Comparison of ENCODE assay signal across 14 cellular contexts in genomic region chr22:21074092-21074715, GRCh38. TPM values are rescaled to one million over a fixed set of nuclear protein-coding genes. Genes with fewer than 3 reads are reported as not detected.
DNase-seq lines count a peak whose midpoint lies in the region; ATAC-seq, FAIRE-seq and TF ChIP-seq lines count a peak whose summit lies in the region.
"Had no signal": no experiment of that assay in that cellular context is flagged by ENCODE, and none has a peak within 500 bp of the region (broad histone marks: within the 10 kb centered on the region; RNA-seq: fewer than 3 reads in every experiment).

No MANE protein-coding gene starts in this region.

- TF ChIP-seq POLR2A in testis (IDR thresholded peaks at IDR 0.05): no peak

- H3K4me1 ChIP-seq in mesenchymal stem cell (ENCODE audit: control insufficient read depth, insufficient read depth, low read depth, low read length): no peaks in the 10 kb centered on the region
- no peaks in the 10 kb centered on the region for H3K4me1 ChIP-seq in testis

- no peak overlapping the region for H4K91ac ChIP-seq in mesenchymal stem cell (ENCODE audit: low read length)

- TF ChIP-seq CTCF in bronchial epithelial cell (IDR thresholded peaks at IDR 0.05; ENCODE audit: insufficient read depth, low read length, severe bottlenecking) (no peak), testis (IDR thresholded peaks at IDR 0.05) (no peak)

- H3K4me2 ChIP-seq in mesenchymal stem cell (ENCODE audit: low read length, poor library complexity, severe bottlenecking): no peak overlapping the region
- H3K4me2 ChIP-seq: smooth muscle cell had no signal

- FAIRE-seq in bronchial epithelial cell (lab: Jason Lieb, UNC): no peak

- no peak overlapping the region for H3K14ac ChIP-seq in mesenchymal stem cell (ENCODE audit: low read length in 2 of 2)

- no peak overlapping the region for H2BK5ac ChIP-seq in mesenchymal stem cell (ENCODE audit: low read depth, low read length, poor library complexity, severe bottlenecking)

- no peak overlapping the region for H2BK120ac ChIP-seq in mesenchymal stem cell (ENCODE audit: low read depth, low read length)

- no peak overlapping the region for H2BK15ac ChIP-seq in mesenchymal stem cell (ENCODE audit: low read depth, poor library complexity, severe bottlenecking)

- H2AK5ac ChIP-seq in mesenchymal stem cell (ENCODE audit: low read length, severe bottlenecking): no peak overlapping the region

- H3K27me3 ChIP-seq in bronchial epithelial cell (ENCODE audit: control insufficient read depth, insufficient read depth, low read length) (no peaks in the 10 kb centered on the region), mesenchymal stem cell (ENCODE audit: control insufficient read depth in 1 of 2, insufficient read depth in 1 of 2, low read length in 2 of 2) (peaks cover 3 to 10% of the 10 kb centered on the region in 2 experiments), testis (no peaks in the 10 kb centered on the region)

- no peaks in the 10 kb centered on the region for H3K79me1 ChIP-seq in mesenchymal stem cell (replicated peaks; ENCODE audit: low read length, poor library complexity, severe bottlenecking)

- H2BK12ac ChIP-seq in mesenchymal stem cell (ENCODE audit: low read length in 2 of 2): no peak overlapping the region

- no peak overlapping the region for H3K9ac ChIP-seq in mesenchymal stem cell (ENCODE audit: low read length)

- no peak overlapping the region for H3K23ac ChIP-seq in mesenchymal stem cell (ENCODE audit: low read length in 2 of 2)

- intact Hi-C loops in testis (cut with DNase I; ENCODE audit: low total_unique reads): no loop called here

- H3K27ac ChIP-seq in mesenchymal stem cell (ENCODE audit: low read length, poor library complexity, severe bottlenecking): no peak overlapping the region
- H3K27ac ChIP-seq in testis: no peak overlapping the region

- H4K8ac ChIP-seq in mesenchymal stem cell (ENCODE audit: low read length): no peak overlapping the region

- DNase-seq in GDM1 (lab: John Stamatoyannopoulos, UW): peak; percentile 29
- peak; percentile 52 for DNase-seq in NOMO-1 treated with DMSO at 0.1 percent for 48 hours (lab: John Stamatoyannopoulos, UW; ENCODE audit: unreplicated experiment)
- peak; percentile 92 for DNase-seq in bronchial epithelial cell (ENCODE audit: low read depth)
- peak; percentile 62 for DNase-seq in mesenchymal stem cell
- no peak for DNase-seq in DMS79 treated with DMSO at 0.1 percent for 48 hours (lab: John Stamatoyannopoulos, UW)
- no peak for DNase-seq in testis
- DNase-seq in RPMI8226: no peak
- DNase-seq: activated CD4-positive, alpha-beta T cell treated with anti-CD3 and anti-CD28 coated beads for 1 hour; activated naive CD8-positive, alpha-beta T cell treated with anti-CD3 and anti-CD28 coated beads, Interleukin-2, amount 50 U/mL, for 24 hours; NCI-H82 had no signal

- H3K4ac ChIP-seq in mesenchymal stem cell (ENCODE audit: low read depth in 1 of 2, low read length in 2 of 2): no peak overlapping the region

- ATAC-seq in GM19467 (IDR thresholded peaks at IDR 0.05; ENCODE audit: unreplicated experiment): no peak
- ATAC-seq: activated naive CD8-positive, alpha-beta T cell treated with anti-CD3 and anti-CD28 coated beads, Interleukin-2, amount 50 U/mL, for 24 hours had no signal

- WGBS in mesenchymal stem cell: 35% methylated on average over 8 of the region's 8 CpGs
- 73 to 78% methylated on average over 3 to 8 of the region's 8 CpGs for WGBS in testis, 2 donors

- H3K18ac ChIP-seq in mesenchymal stem cell (ENCODE audit: low read depth in 1 of 2, low read length in 2 of 2): no peak overlapping the region

- H3K4me3 ChIP-seq in bronchial epithelial cell (ENCODE audit: low read depth, low read length) (no peak overlapping the region), mesenchymal stem cell (ENCODE audit: insufficient read depth in 1 of 2, low read depth in 1 of 2, low read length in 2 of 2) (no peak overlapping the region), testis (no peak overlapping the region)
- H3K4me3 ChIP-seq: smooth muscle cell had no signal

- no peak overlapping the region for H2AFZ ChIP-seq in mesenchymal stem cell (ENCODE audit: low read depth, low read length)

- H3K36me3 ChIP-seq in bronchial epithelial cell (ENCODE audit: control insufficient read depth, insufficient read depth, low read length) (no peaks in the 10 kb centered on the region), mesenchymal stem cell (ENCODE audit: control insufficient read depth in 1 of 2, insufficient read depth in 2 of 2, low read depth in 1 of 2, low read length in 2 of 2) (no peaks in the 10 kb centered on the region), testis (ENCODE audit: low read depth, missing control alignments) (no peaks in the 10 kb centered on the region)

- H3K9me3 ChIP-seq in mesenchymal stem cell (ENCODE audit: control insufficient read depth, low read length) (peaks cover 6% of the 10 kb centered on the region), testis (no peaks in the 10 kb centered on the region)

RNA-seq across cellular contexts. Expression of gene LRRC74B, which starts 28.5 kb away (rescaled TPM):
- total RNA-seq in bronchial epithelial cell: not detected in 2 replicates
- polyA plus RNA-seq in mesenchymal stem cell (2013, experiment 1 of 2): 0.04 TPM
- polyA plus RNA-seq in mesenchymal stem cell (2013, experiment 2 of 2): not detected
- 1 to 10 TPM; 3.0 to 5.4 TPM for total RNA-seq in testis
- 8.7 TPM for polyA plus RNA-seq in testis (ENCODE audit: insufficient read depth, low read depth, low replicate concordance)
- total RNA-seq: glomerular endothelial cell, mononuclear cell, smooth muscle cell had no signal
- polyA plus RNA-seq: smooth muscle cell had no signal

RNA-seq across cellular contexts. Expression of gene SLC7A4, which starts 41.8 kb away (rescaled TPM):
- total RNA-seq in bronchial epithelial cell (under 0.01 and 0.77 TPM in 2 replicates), testis (10 to 100 TPM; 60.3 to 64.8 TPM)
- 0.11 TPM for polyA plus RNA-seq in mesenchymal stem cell (2013, experiment 1 of 2)
- 0.16 TPM for polyA plus RNA-seq in mesenchymal stem cell (2013, experiment 2 of 2)
- 54.8 TPM for polyA plus RNA-seq in testis (ENCODE audit: insufficient read depth, low read depth, low replicate concordance)
- total RNA-seq: glomerular endothelial cell, mononuclear cell had no signal

RNA-seq across cellular contexts. Expression of gene P2RX6, which starts 59.2 kb away (rescaled TPM):
- total RNA-seq in bronchial epithelial cell (0.13 and 0.26 TPM in 2 replicates), testis (10 to 100 TPM in 1 of 2 donors, 1 to 10 TPM in 1; 7.0 to 24.0 TPM)
- polyA plus RNA-seq in mesenchymal stem cell (2013, experiment 1 of 2): 1.6 TPM
- polyA plus RNA-seq in mesenchymal stem cell (2013, experiment 2 of 2): 1.5 TPM
- 5.2 TPM for polyA plus RNA-seq in testis (ENCODE audit: insufficient read depth, low read depth, low replicate concordance)

Comparison
In these comparisons a context has a peak if more than half of its experiments do, and no peak if none do; other contexts are left out.
1. DNase-seq: peak in GDM1 (single experiment), NOMO-1 treated with DMSO at 0.1 percent for 48 hours (single experiment), bronchial epithelial cell (single experiment) and mesenchymal stem cell (single experiment); none in DMS79 treated with DMSO at 0.1 percent for 48 hours (single experiment), testis (single experiment) and RPMI8226 (single experiment).
2. RNA of gene SLC7A4, which starts 41.8 kb away (total RNA-seq): 60.3 to 64.8 TPM in testis; under 0.01 to 0.77 TPM in bronchial epithelial cell; every median in the first group is over 10 times any median in the second.